12 cellular contexts compared by ENCODE assay signal in the genomic region with DNA sequence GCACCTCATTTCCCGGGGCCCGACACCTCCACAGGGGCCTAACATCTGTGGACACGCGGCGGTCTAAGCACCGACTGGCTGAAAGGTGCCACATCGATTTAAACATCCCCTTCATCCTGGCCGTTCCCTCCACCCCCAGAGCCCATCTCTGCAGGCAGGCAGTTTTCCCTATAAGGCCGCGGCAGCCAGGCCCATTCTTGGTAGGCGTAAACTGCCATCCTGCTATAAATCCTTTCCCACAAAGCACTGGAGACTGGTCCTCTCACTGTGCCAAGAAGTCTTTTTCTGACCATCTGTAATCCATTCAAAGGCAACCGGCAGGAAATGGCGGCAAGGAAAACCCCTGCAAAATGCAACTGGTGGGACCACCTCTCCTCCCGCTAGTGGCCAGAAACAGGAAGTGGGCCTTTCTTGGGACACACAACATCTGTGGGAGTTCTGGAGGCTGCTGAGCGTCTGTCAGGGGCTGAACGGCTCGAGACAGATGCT. TPM values are rescaled to one million over a fixed set of nuclear protein-coding genes. Genes with fewer than 3 reads are reported as not detected.
A peak's percentile ranks its signal among the peaks of the same experiment; 100 is the strongest.
DNase-seq lines count a peak whose midpoint lies in the region; ATAC-seq, FAIRE-seq and TF ChIP-seq lines count a peak whose summit lies in the region.
"Had no signal": no experiment of that assay in that cellular context is flagged by ENCODE, and none has a peak within 500 bp of the region (broad histone marks: within the 10 kb centered on the region; RNA-seq: fewer than 3 reads in every experiment).

No MANE protein-coding gene starts in this region.

- H3K14ac ChIP-seq in H1 (ENCODE audit: insufficient read length), result no peak overlapping the region

- H4K91ac ChIP-seq in H1 (replicated peaks; ENCODE audit: insufficient read length, low read length), result no peak overlapping the region

- no peak overlapping the region for H4K5ac ChIP-seq in H1 (ENCODE audit: insufficient read length, low read depth, low read length)

- peaks cover 7% of the 10 kb centered on the region for H3F3A ChIP-seq in neural progenitor cell (ENCODE audit: low read depth)

- H3K27ac Mint-ChIP-seq in neural progenitor cell, result peak overlapping the region; percentile 88
- H3K27ac Mint-ChIP-seq in activated T-cell treated with anti-CD3 and anti-CD28 coated beads, Interleukin-2, amount 50 U/mL, for 72 hours, result no peak overlapping the region
- H3K27ac Mint-ChIP-seq: activated naive CD4-positive, alpha-beta T cell treated with anti-CD3 and anti-CD28 coated beads, Interleukin-2, amount 50 U/mL, for 72 hours had no signal

- POLR2A ChIA-PET in H1 (lab: Charles Lee; ENCODE audit: partially characterized antibody), result no interaction called here
- POLR2A ChIA-PET in RWPE1 (lab: Yijun Ruan, JAX; ENCODE audit: low non-redundant PET), result interaction anchor here (0.6 kb wide), 1 partner anchor 34 kb away, joined by 3 read pairs; no protein-coding TSS in a partner anchor

- no peaks in the 10 kb centered on the region for H3K9me3 Mint-ChIP-seq in neural progenitor cell
- no peaks in the 10 kb centered on the region for H3K9me3 Mint-ChIP-seq in activated T-cell treated with anti-CD3 and anti-CD28 coated beads, Interleukin-2, amount 50 U/mL, for 72 hours
- H3K9me3 Mint-ChIP-seq: activated naive CD4-positive, alpha-beta T cell treated with anti-CD3 and anti-CD28 coated beads, Interleukin-2, amount 50 U/mL, for 72 hours had no signal

- peaks cover 6% of the 10 kb centered on the region; the same call in 1 of the 2 replicates for H3K79me1 ChIP-seq in H1 (ENCODE audit: low read depth, low read length)

- H3K56ac ChIP-seq in H1 (replicated peaks; ENCODE audit: insufficient read length, low read depth, low read length), result no peak overlapping the region

- no peak overlapping the region for H3K23ac ChIP-seq in H1 (ENCODE audit: insufficient read length)

- CTCF ChIA-PET in H1 (lab: Charles Lee; ENCODE audit: partially characterized antibody), result interaction anchor here (1.3 to 1.9 kb wide), 2 partner anchors 95 to 197 kb away, joined by 4 read pairs; no protein-coding TSS in a partner anchor
- CTCF ChIA-PET in RWPE1 (lab: Yijun Ruan, JAX), result interaction anchor here (0.7 to 1.0 kb wide), 2 partner anchors 11 to 17 kb away, joined by 4 to 12 read pairs; no protein-coding TSS in a partner anchor

- no peak overlapping the region for H3K4ac ChIP-seq in H1 (replicated peaks; ENCODE audit: insufficient read length, low read depth, low read length)

- H3K4me2 ChIP-seq in BLaER1 (0 out of 2 replicates have a peak overlapping the region, but pooled peaks have one; percentile 6), H1 (ENCODE audit: insufficient read depth in 1 of 2, low read depth in 2 of 2, low read length in 2 of 2) (no peak overlapping the region), neural progenitor cell (no peak overlapping the region)

- no peak overlapping the region for H3K27ac ChIP-seq in BLaER1
- no peak overlapping the region for H3K27ac ChIP-seq in H1 (ENCODE audit: low read depth, low read length)
- no peak overlapping the region for H3K27ac ChIP-seq in neural progenitor cell
- no peak overlapping the region for H3K27ac ChIP-seq in RWPE1

- H3K36me3 ChIP-seq in BLaER1 (no peaks in the 10 kb centered on the region), H1 (ENCODE audit: control insufficient read depth in 2 of 4, insufficient read depth in 4 of 4, low read length in 3 of 4) (no peaks in the 10 kb centered on the region; a peak in 1 of 8 replicates), neural progenitor cell (no peaks in the 10 kb centered on the region)

- DNase-seq in MV-4-11 (lab: John Stamatoyannopoulos, UW) (peak; percentile 80), H1 (ENCODE audit: low read depth in 1 of 2, low spot score in 2 of 2) (no peak), neural progenitor cell (ENCODE audit: low spot score) (peak; percentile 45), hypothalamus (lab: John Stamatoyannopoulos, UW) (no peak), RWPE1 (ENCODE audit: low spot score) (no peak)
- no peak for DNase-seq in activated T-cell treated with anti-CD3 and anti-CD28 coated beads, Interleukin-2, amount 50 U/mL, for 72 hours
- DNase-seq: activated CD4-positive, CD25-positive, alpha-beta regulatory T cell treated with anti-CD3 and anti-CD28 coated beads, Interleukin-2, amount 50 U/mL, for 72 hours; NCI-H2107; SHP77 had no signal

- H2AFZ ChIP-seq in H1 (ENCODE audit: low read length) (no peak overlapping the region), neural progenitor cell (replicated peaks) (no peak overlapping the region)

- whole genome bisulfite sequencing in H1 (ENCODE audit: extremely low coverage in 1 of 2, insufficient coverage in 1 of 2, insufficient read length in 1 of 2, insufficient replicate concordance in 2 of 2, low coverage in 1 of 2, low lambda C conversion rate in 2 of 2, missing lambda C conversion rate in 1 of 2), 2 experiments, result 87% methylated on average over 17 of the region's 17 CpGs; no CpG with 5 or more reads in 1 of the 2 experiments

- no peak overlapping the region for H2BK120ac ChIP-seq in H1 (replicated peaks; ENCODE audit: low read depth, low read length)

- no peak for FAIRE-seq in H1 (lab: Jason Lieb, UNC)

- no peak for TF ChIP-seq EP300 in H1 (IDR thresholded peaks at IDR 0.05; ENCODE audit: borderline replicate concordance in 1 of 2, low read depth in 2 of 2, low read length in 2 of 2)

- H2BK5ac ChIP-seq in H1 (ENCODE audit: low read depth, low read length), result 0 out of 2 replicates have a peak overlapping the region, but pooled peaks have one; percentile 12

- H3K27me3 Mint-ChIP-seq in neural progenitor cell (ENCODE audit: insufficient read depth, low read depth), result peaks cover 2% of the 10 kb centered on the region
- H3K27me3 Mint-ChIP-seq in activated T-cell treated with anti-CD3 and anti-CD28 coated beads, Interleukin-2, amount 50 U/mL, for 72 hours (ENCODE audit: low read depth), result peaks cover 6% of the 10 kb centered on the region

- H3K27me3 ChIP-seq in BLaER1, result no peaks in the 10 kb centered on the region
- no peaks in the 10 kb centered on the region for H3K27me3 ChIP-seq in H1 (replicated peaks in 1 of 4; ENCODE audit: control insufficient read depth in 3 of 4, extremely low read depth in 1 of 4, insufficient read depth in 3 of 4, low read length in 3 of 4)
- H3K27me3 ChIP-seq in neural progenitor cell, result no peaks in the 10 kb centered on the region

- H4K20me1 ChIP-seq in BLaER1 (no peaks in the 10 kb centered on the region), H1 (replicated peaks in 1 of 2; ENCODE audit: control insufficient read depth in 1 of 2, insufficient read depth in 2 of 2, low read length in 2 of 2) (peaks cover 4 to 21% of the 10 kb centered on the region in 2 experiments), neural progenitor cell (ENCODE audit: low read depth) (peaks cover 30% of the 10 kb centered on the region)

- no peak overlapping the region for H3K4me3 ChIP-seq in BLaER1
- H3K4me3 ChIP-seq in H1 (ENCODE audit: extremely low read depth in 1 of 4, insufficient read depth in 2 of 4, low read depth in 3 of 4, low read length in 4 of 4), result no peak overlapping the region
- H3K4me3 ChIP-seq in neural progenitor cell, result no peak overlapping the region

- no peak overlapping the region for H3K18ac ChIP-seq in H1 (ENCODE audit: extremely low read depth, low read length)

- no peak overlapping the region for H2BK12ac ChIP-seq in H1 (ENCODE audit: low read depth, low read length)

- no peak; a peak in 1 of 4 replicates for TF ChIP-seq RAD21 in H1 (IDR thresholded peaks at IDR 0.05 in 1 of 2, conservative IDR thresholded peaks at IDR 0.05 in 1 of 2; ENCODE audit: low read depth in 2 of 2, low read length in 2 of 2)

- H3K4me1 ChIP-seq in BLaER1, result peaks cover 43% of the 10 kb centered on the region
- H3K4me1 ChIP-seq in H1 (replicated peaks in 1 of 4; ENCODE audit: control insufficient read depth in 3 of 4, insufficient read depth in 4 of 4, low read length in 3 of 4), result peaks cover 12 to 23% (median 16%) of the 10 kb centered on the region in 4 experiments
- H3K4me1 ChIP-seq in neural progenitor cell, result peaks cover 14% of the 10 kb centered on the region

- H3K36me3 Mint-ChIP-seq in neural progenitor cell, result peaks cover under 1% of the 10 kb centered on the region
- no peaks in the 10 kb centered on the region for H3K36me3 Mint-ChIP-seq in activated T-cell treated with anti-CD3 and anti-CD28 coated beads, Interleukin-2, amount 50 U/mL, for 72 hours (ENCODE audit: insufficient read depth in 2 of 2)
- H3K36me3 Mint-ChIP-seq: activated naive CD4-positive, alpha-beta T cell treated with anti-CD3 and anti-CD28 coated beads, Interleukin-2, amount 50 U/mL, for 72 hours had no signal

- TF ChIP-seq POLR2A in H1 (IDR thresholded peaks at IDR 0.05; ENCODE audit: control extremely low read depth in 1 of 2, low read depth in 2 of 2, low read length in 2 of 2), result no peak

- no peak for ATAC-seq in GM18498 (IDR thresholded peaks at IDR 0.05; ENCODE audit: unreplicated experiment)
- ATAC-seq in activated T-cell treated with anti-CD3 and anti-CD28 coated beads, Interleukin-2, amount 50 U/mL, for 72 hours (replicated peaks in 1 of 2), result no peak
- ATAC-seq: activated naive CD4-positive, alpha-beta T cell treated with anti-CD3 and anti-CD28 coated beads, Interleukin-2, amount 50 U/mL, for 72 hours had no signal

- peak; percentile 5 to 11 (median 8); a peak in 2 of 4 replicates for TF ChIP-seq CTCF in H1 (IDR thresholded peaks at IDR 0.05; ENCODE audit: control extremely low read depth in 1 of 3, insufficient read depth in 1 of 3, low read depth in 1 of 3, low read length in 3 of 3)
- peak; percentile 22 for TF ChIP-seq CTCF in neural progenitor cell (IDR thresholded peaks at IDR 0.05)
- no peak for TF ChIP-seq CTCF in RWPE1 (conservative IDR thresholded peaks at IDR 0.05; ENCODE audit: low read depth)

- no peak overlapping the region for H3K4me3 Mint-ChIP-seq in neural progenitor cell
- H3K4me3 Mint-ChIP-seq in activated T-cell treated with anti-CD3 and anti-CD28 coated beads, Interleukin-2, amount 50 U/mL, for 72 hours, result no peak overlapping the region

- peaks cover 0 to 35% of the 10 kb centered on the region in 2 experiments; a peak in 3 of 4 replicates for H3K79me2 ChIP-seq in H1 (ENCODE audit: control insufficient read depth in 1 of 2, insufficient read depth in 2 of 2, low read length in 2 of 2)
- H3K79me2 ChIP-seq in neural progenitor cell (ENCODE audit: low read depth), result peaks cover 5% of the 10 kb centered on the region

- H3K9ac ChIP-seq in BLaER1 (no peak overlapping the region), H1 (replicated peaks in 1 of 4; ENCODE audit: extremely low read depth in 1 of 4, low read depth in 3 of 4, low read length in 3 of 4) (no peak overlapping the region), neural progenitor cell (no peak overlapping the region)

- no peak overlapping the region for H4K8ac ChIP-seq in H1 (ENCODE audit: extremely low read depth, insufficient read depth, low read length)

- H2BK20ac ChIP-seq in H1 (ENCODE audit: low read length), result no peak overlapping the region

- no peaks in the 10 kb centered on the region for H3K23me2 ChIP-seq in H1 (ENCODE audit: low read depth, low read length)

- peaks cover 23% of the 10 kb centered on the region for H3K4me1 Mint-ChIP-seq in neural progenitor cell
- H3K4me1 Mint-ChIP-seq in activated T-cell treated with anti-CD3 and anti-CD28 coated beads, Interleukin-2, amount 50 U/mL, for 72 hours (ENCODE audit: low read depth), result peaks cover 54% of the 10 kb centered on the region

- no peak overlapping the region for H2AK5ac ChIP-seq in H1 (ENCODE audit: low read depth, low read length)

- H2BK15ac ChIP-seq in H1 (ENCODE audit: low read length), result no peak overlapping the region

- H3K9me3 ChIP-seq in BLaER1 (no peaks in the 10 kb centered on the region), H1 (ENCODE audit: insufficient read depth in 2 of 2, low read depth in 1 of 2, low read length in 1 of 2) (no peaks in the 10 kb centered on the region), neural progenitor cell (ENCODE audit: low read depth) (no peaks in the 10 kb centered on the region)

RNA-seq across cellular contexts. Expression of a gene that starts 22.4 kb away (rescaled TPM):
- total RNA-seq in H1 (2021; fragmentation: NEBNext Ultra II Directional; extraction: Animal tissue kit (Norgen Biotek cat#: 25700)), result 34.0 and 34.5 TPM in 2 replicates
- polyA plus RNA-seq in H1 (2011; rRNA removed), result 13.0 and 14.3 TPM in 2 replicates
- 8.8 TPM for polyA plus RNA-seq in H1 (2011; cell fraction: cytosol; rRNA removed)
- polyA plus RNA-seq in H1 (2011; cell fraction: nucleus; rRNA removed), result 18.9 TPM
- polyA plus RNA-seq in H1 (2012, experiment 1 of 2), result 25.9 to 30.4 TPM (median 28.8 TPM) in 4 replicates
- polyA plus RNA-seq in H1 (2012, experiment 2 of 2), result 9.3 TPM
- polyA plus RNA-seq in H1 (2013, experiment 1 of 2), result 32.2 TPM
- polyA plus RNA-seq in H1 (2013, experiment 2 of 2), result 31.1 TPM
- polyA minus RNA-seq in H1 (2011; rRNA and poly(A)+ RNA removed), result 19.2 and 23.2 TPM in 2 replicates
- polyA minus RNA-seq in H1 (2011; cell fraction: cytosol; rRNA and poly(A)+ RNA removed), result 16.1 TPM
- 54.9 TPM for polyA minus RNA-seq in H1 (2011; cell fraction: nucleus; rRNA and poly(A)+ RNA removed)
- 5.9 and 8.6 TPM in 2 replicates for total RNA-seq in neural progenitor cell (ENCODE audit: low replicate concordance)
- 10 to 100 TPM; 11.6 to 12.5 TPM for total RNA-seq in activated T-cell treated with anti-CD3 and anti-CD28 coated beads, Interleukin-2, amount 50 U/mL, for 72 hours

Comparison
In these comparisons a context has a peak if more than half of its experiments do, and no peak if none do; other contexts are left out.
1. DNase-seq: peak in MV-4-11 (single experiment) and neural progenitor cell (single experiment); none in H1 (0 of 2), hypothalamus (0 of 51), RWPE1 (single experiment) and activated T-cell treated with anti-CD3 and anti-CD28 coated beads, Interleukin-2, amount 50 U/mL, for 72 hours (0 of 2).